ENCODE assay signal across 1 cellular context in the genomic region with DNA sequence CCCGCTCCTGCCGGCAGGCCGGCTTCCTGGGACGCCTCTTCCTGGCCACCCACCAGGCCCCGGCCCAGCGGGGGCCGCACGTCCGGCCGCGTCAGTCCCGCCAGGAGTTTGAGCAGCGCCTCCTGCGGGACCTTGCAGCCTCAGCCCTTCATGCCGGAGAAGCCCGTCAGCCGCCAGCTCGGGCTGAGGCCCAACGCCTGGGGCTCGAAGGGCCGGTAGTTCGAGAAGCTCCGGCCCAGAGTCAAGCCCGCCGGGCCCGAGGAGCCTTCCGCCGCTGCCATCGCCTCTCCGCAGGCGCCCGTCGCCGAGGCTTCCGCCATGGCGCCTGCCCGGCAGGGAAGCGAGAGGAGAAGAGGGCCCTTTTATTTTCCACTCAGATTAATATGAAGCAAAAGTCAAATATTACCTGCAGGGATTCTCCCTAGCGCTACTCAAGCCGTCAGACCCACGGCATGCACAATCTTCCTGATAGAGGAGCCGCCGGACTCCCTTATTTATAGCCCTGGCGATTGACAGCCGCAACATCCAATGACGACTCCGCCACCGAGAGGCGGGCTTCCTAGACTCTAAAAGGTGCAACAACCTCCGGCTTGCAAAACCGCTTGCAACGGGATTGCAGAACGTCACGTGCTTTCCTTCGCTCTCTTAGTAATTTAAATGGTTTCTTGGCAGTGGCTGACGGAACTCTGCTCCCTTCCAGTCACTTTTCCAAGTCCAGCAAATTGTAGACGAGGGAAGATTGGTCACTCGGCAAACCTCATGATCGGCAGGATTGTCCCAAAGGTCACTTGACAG.
TF ChIP-seq lines count a peak whose summit lies in the region.

A gene with protein sequence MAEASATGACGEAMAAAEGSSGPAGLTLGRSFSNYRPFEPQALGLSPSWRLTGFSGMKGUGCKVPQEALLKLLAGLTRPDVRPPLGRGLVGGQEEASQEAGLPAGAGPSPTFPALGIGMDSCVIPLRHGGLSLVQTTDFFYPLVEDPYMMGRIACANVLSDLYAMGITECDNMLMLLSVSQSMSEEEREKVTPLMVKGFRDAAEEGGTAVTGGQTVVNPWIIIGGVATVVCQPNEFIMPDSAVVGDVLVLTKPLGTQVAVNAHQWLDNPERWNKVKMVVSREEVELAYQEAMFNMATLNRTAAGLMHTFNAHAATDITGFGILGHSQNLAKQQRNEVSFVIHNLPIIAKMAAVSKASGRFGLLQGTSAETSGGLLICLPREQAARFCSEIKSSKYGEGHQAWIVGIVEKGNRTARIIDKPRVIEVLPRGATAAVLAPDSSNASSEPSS (minus strand): TSS at position 467 of the 795 bp plus-strand sequence. CDS start 147 bp downstream, at position 320.

TF ChIP-seq in HepG2, 621 proteins besides CTCF, POLR2A, EP300 and RAD21 (continued from another document and continues in another):
- TF ChIP-seq BRCA1 (CRISPR knock-in tag; IDR thresholded peaks at IDR 0.05), result no peak
- TF ChIP-seq POGZ (CRISPR knock-in tag; IDR thresholded peaks at IDR 0.05), result peak; percentile 47; the same call in 1 of the 2 replicates
- TF ChIP-seq ZNF790 (CRISPR knock-in tag; IDR thresholded peaks at IDR 0.05; ENCODE audit: borderline replicate concordance), result no peak
- TF ChIP-seq MEIS2 (CRISPR knock-in tag; IDR thresholded peaks at IDR 0.05), result no peak
- TF ChIP-seq, protein P1, sequence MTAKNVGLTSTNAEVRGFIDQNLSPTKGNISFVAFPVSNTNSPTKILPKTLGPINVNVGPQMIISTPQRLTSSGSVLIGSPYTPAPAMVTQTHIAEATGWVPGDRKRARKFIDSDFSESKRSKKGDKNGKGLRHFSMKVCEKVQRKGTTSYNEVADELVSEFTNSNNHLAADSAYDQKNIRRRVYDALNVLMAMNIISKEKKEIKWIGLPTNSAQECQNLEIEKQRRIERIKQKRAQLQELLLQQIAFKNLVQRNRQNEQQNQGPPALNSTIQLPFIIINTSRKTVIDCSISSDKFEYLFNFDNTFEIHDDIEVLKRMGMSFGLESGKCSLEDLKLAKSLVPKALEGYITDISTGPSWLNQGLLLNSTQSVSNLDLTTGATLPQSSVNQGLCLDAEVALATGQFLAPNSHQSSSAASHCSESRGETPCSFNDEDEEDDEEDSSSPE (CRISPR knock-in tag; IDR thresholded peaks at IDR 0.05), result peak; percentile 72
- TF ChIP-seq MLLT10 (CRISPR knock-in tag; IDR thresholded peaks at IDR 0.05), result 0 out of 2 replicates have a peak, but pooled peaks have one; percentile 58
- no peak for TF ChIP-seq TSC22D2 (CRISPR knock-in tag; IDR thresholded peaks at IDR 0.05; ENCODE audit: borderline replicate concordance)
- TF ChIP-seq, protein P2, sequence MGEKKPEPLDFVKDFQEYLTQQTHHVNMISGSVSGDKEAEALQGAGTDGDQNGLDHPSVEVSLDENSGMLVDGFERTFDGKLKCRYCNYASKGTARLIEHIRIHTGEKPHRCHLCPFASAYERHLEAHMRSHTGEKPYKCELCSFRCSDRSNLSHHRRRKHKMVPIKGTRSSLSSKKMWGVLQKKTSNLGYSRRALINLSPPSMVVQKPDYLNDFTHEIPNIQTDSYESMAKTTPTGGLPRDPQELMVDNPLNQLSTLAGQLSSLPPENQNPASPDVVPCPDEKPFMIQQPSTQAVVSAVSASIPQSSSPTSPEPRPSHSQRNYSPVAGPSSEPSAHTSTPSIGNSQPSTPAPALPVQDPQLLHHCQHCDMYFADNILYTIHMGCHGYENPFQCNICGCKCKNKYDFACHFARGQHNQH (CRISPR knock-in tag; IDR thresholded peaks at IDR 0.05), result peak; percentile 52; the same call in 1 of the 2 replicates
- TF ChIP-seq MAFG (CRISPR knock-in tag; IDR thresholded peaks at IDR 0.05), result no peak
- peak; percentile 68; the same call in 1 of the 2 replicates for TF ChIP-seq ZFP37 (CRISPR knock-in tag; IDR thresholded peaks at IDR 0.05; ENCODE audit: borderline replicate concordance)
- TF ChIP-seq, protein P3, sequence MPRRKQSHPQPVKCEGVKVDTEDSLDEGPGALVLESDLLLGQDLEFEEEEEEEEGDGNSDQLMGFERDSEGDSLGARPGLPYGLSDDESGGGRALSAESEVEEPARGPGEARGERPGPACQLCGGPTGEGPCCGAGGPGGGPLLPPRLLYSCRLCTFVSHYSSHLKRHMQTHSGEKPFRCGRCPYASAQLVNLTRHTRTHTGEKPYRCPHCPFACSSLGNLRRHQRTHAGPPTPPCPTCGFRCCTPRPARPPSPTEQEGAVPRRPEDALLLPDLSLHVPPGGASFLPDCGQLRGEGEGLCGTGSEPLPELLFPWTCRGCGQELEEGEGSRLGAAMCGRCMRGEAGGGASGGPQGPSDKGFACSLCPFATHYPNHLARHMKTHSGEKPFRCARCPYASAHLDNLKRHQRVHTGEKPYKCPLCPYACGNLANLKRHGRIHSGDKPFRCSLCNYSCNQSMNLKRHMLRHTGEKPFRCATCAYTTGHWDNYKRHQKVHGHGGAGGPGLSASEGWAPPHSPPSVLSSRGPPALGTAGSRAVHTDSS (CRISPR knock-in tag; conservative IDR thresholded peaks at IDR 0.05), result no peak
- no peak for TF ChIP-seq ZNF878 (CRISPR knock-in tag; IDR thresholded peaks at IDR 0.05)
- no peak for TF ChIP-seq ZNF24 (IDR thresholded peaks at IDR 0.05)
- TF ChIP-seq NPAS2 (CRISPR knock-in tag; IDR thresholded peaks at IDR 0.05; ENCODE audit: borderline replicate concordance), result no peak
- TF ChIP-seq ZSCAN22 (CRISPR knock-in tag; IDR thresholded peaks at IDR 0.05), result 0 out of 2 replicates have a peak, but pooled peaks have one; percentile 56
- TF ChIP-seq ZNF10 (CRISPR knock-in tag; IDR thresholded peaks at IDR 0.05; ENCODE audit: borderline replicate concordance, low read depth), result no peak
- TF ChIP-seq PPARG (CRISPR knock-in tag; conservative IDR thresholded peaks at IDR 0.05), result no peak; the same call in none of the 2 replicates
- TF ChIP-seq ZNF354B (CRISPR knock-in tag; IDR thresholded peaks at IDR 0.05), result 0 out of 2 replicates have a peak, but pooled peaks have one; percentile 65
- TF ChIP-seq, protein P4, sequence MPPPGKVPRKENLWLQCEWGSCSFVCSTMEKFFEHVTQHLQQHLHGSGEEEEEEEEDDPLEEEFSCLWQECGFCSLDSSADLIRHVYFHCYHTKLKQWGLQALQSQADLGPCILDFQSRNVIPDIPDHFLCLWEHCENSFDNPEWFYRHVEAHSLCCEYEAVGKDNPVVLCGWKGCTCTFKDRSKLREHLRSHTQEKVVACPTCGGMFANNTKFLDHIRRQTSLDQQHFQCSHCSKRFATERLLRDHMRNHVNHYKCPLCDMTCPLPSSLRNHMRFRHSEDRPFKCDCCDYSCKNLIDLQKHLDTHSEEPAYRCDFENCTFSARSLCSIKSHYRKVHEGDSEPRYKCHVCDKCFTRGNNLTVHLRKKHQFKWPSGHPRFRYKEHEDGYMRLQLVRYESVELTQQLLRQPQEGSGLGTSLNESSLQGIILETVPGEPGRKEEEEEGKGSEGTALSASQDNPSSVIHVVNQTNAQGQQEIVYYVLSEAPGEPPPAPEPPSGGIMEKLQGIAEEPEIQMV (CRISPR knock-in tag; IDR thresholded peaks at IDR 0.05; ENCODE audit: low read depth), result 0 out of 2 replicates have a peak, but pooled peaks have one; percentile 59
- peak; percentile 52; the same call in 1 of the 2 replicates for TF ChIP-seq ZNF232 (CRISPR knock-in tag; IDR thresholded peaks at IDR 0.05; ENCODE audit: borderline replicate concordance)
- TF ChIP-seq XBP1 (CRISPR knock-in tag; IDR thresholded peaks at IDR 0.05), result no peak; the same call in 1 of the 2 replicates
- TF ChIP-seq, protein P5, sequence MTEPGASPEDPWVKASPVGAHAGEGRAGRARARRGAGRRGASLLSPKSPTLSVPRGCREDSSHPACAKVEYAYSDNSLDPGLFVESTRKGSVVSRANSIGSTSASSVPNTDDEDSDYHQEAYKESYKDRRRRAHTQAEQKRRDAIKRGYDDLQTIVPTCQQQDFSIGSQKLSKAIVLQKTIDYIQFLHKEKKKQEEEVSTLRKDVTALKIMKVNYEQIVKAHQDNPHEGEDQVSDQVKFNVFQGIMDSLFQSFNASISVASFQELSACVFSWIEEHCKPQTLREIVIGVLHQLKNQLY (CRISPR knock-in tag; IDR thresholded peaks at IDR 0.05), result no peak
- no peak for TF ChIP-seq MZF1 (CRISPR knock-in tag; IDR thresholded peaks at IDR 0.05; ENCODE audit: borderline replicate concordance)
- TF ChIP-seq BRD4 (CRISPR knock-in tag; IDR thresholded peaks at IDR 0.05), result no peak; the same call in 1 of the 2 replicates
- TF ChIP-seq, protein P6, sequence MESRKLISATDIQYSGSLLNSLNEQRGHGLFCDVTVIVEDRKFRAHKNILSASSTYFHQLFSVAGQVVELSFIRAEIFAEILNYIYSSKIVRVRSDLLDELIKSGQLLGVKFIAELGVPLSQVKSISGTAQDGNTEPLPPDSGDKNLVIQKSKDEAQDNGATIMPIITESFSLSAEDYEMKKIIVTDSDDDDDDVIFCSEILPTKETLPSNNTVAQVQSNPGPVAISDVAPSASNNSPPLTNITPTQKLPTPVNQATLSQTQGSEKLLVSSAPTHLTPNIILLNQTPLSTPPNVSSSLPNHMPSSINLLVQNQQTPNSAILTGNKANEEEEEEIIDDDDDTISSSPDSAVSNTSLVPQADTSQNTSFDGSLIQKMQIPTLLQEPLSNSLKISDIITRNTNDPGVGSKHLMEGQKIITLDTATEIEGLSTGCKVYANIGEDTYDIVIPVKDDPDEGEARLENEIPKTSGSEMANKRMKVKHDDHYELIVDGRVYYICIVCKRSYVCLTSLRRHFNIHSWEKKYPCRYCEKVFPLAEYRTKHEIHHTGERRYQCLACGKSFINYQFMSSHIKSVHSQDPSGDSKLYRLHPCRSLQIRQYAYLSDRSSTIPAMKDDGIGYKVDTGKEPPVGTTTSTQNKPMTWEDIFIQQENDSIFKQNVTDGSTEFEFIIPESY (CRISPR knock-in tag; IDR thresholded peaks at IDR 0.05), result 0 out of 2 replicates have a peak, but pooled peaks have one; percentile 51
- no peak for TF ChIP-seq TCF7L2 (IDR thresholded peaks at IDR 0.05; ENCODE audit: low read depth, low read length)
- no peak for TF ChIP-seq MTA3 (CRISPR knock-in tag; IDR thresholded peaks at IDR 0.05)
- no peak; the same call in none of the 2 replicates for TF ChIP-seq MIXL1 (CRISPR knock-in tag; IDR thresholded peaks at IDR 0.05)
- TF ChIP-seq, protein P7, sequence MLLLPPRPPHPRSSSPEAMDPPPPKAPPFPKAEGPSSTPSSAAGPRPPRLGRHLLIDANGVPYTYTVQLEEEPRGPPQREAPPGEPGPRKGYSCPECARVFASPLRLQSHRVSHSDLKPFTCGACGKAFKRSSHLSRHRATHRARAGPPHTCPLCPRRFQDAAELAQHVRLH (CRISPR knock-in tag; IDR thresholded peaks at IDR 0.05; ENCODE audit: borderline replicate concordance, low read depth), result no peak
- TF ChIP-seq ZNF547 (CRISPR knock-in tag; IDR thresholded peaks at IDR 0.05), result peak; percentile 31; the same call in 1 of the 2 replicates
- peak; percentile 41; the same call in 1 of the 2 replicates for TF ChIP-seq TBX2 (CRISPR knock-in tag; IDR thresholded peaks at IDR 0.05; ENCODE audit: borderline replicate concordance)
- TF ChIP-seq CENPX (CRISPR knock-in tag; IDR thresholded peaks at IDR 0.05), result no peak
- TF ChIP-seq TP53 (CRISPR knock-in tag; conservative IDR thresholded peaks at IDR 0.05), result no peak
- TF ChIP-seq HOXA5 (CRISPR knock-in tag; IDR thresholded peaks at IDR 0.05), result peak; percentile 81
- 0 out of 2 replicates have a peak, but pooled peaks have one; percentile 15 for TF ChIP-seq NR2F2 (IDR thresholded peaks at IDR 0.05; ENCODE audit: borderline replicate concordance, low read depth)
- no peak for TF ChIP-seq ZNF329 (CRISPR knock-in tag; IDR thresholded peaks at IDR 0.05; ENCODE audit: low read depth)
- no peak for TF ChIP-seq RARG (CRISPR knock-in tag; IDR thresholded peaks at IDR 0.05; ENCODE audit: low read depth)
- TF ChIP-seq ZNF136 (CRISPR knock-in tag; IDR thresholded peaks at IDR 0.05; ENCODE audit: low read depth), result no peak; the same call in 1 of the 2 replicates
- TF ChIP-seq KLF6 (CRISPR knock-in tag; IDR thresholded peaks at IDR 0.05), result no peak; the same call in 1 of the 2 replicates
- TF ChIP-seq, protein P8, sequence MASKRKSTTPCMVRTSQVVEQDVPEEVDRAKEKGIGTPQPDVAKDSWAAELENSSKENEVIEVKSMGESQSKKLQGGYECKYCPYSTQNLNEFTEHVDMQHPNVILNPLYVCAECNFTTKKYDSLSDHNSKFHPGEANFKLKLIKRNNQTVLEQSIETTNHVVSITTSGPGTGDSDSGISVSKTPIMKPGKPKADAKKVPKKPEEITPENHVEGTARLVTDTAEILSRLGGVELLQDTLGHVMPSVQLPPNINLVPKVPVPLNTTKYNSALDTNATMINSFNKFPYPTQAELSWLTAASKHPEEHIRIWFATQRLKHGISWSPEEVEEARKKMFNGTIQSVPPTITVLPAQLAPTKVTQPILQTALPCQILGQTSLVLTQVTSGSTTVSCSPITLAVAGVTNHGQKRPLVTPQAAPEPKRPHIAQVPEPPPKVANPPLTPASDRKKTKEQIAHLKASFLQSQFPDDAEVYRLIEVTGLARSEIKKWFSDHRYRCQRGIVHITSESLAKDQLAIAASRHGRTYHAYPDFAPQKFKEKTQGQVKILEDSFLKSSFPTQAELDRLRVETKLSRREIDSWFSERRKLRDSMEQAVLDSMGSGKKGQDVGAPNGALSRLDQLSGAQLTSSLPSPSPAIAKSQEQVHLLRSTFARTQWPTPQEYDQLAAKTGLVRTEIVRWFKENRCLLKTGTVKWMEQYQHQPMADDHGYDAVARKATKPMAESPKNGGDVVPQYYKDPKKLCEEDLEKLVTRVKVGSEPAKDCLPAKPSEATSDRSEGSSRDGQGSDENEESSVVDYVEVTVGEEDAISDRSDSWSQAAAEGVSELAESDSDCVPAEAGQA (IDR thresholded peaks at IDR 0.05; ENCODE audit: low read depth), result no peak
- TF ChIP-seq, protein P8 (CRISPR knock-in tag; IDR thresholded peaks at IDR 0.05; ENCODE audit: borderline replicate concordance), result no peak
- TF ChIP-seq, protein P9, sequence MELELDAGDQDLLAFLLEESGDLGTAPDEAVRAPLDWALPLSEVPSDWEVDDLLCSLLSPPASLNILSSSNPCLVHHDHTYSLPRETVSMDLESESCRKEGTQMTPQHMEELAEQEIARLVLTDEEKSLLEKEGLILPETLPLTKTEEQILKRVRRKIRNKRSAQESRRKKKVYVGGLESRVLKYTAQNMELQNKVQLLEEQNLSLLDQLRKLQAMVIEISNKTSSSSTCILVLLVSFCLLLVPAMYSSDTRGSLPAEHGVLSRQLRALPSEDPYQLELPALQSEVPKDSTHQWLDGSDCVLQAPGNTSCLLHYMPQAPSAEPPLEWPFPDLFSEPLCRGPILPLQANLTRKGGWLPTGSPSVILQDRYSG (CRISPR knock-in tag; IDR thresholded peaks at IDR 0.05), result no peak
